18 cellular contexts compared by ENCODE assay signal in genomic region chr6:169949501-169950097, GRCh38.
A peak's percentile ranks its signal among the peaks of the same experiment; 100 is the strongest.
DNase-seq lines count a peak whose midpoint lies in the region; ATAC-seq, FAIRE-seq and TF ChIP-seq lines count a peak whose summit lies in the region.
"Had no signal": no experiment of that assay in that cellular context is flagged by ENCODE, and none has a peak within 500 bp of the region (broad histone marks: within the 10 kb centered on the region; RNA-seq: fewer than 3 reads in every experiment).

No MANE protein-coding gene starts in this region.

- H3K9ac ChIP-seq in HepG2 (ENCODE audit: insufficient read depth, low read depth, low read length), result no peak overlapping the region
- H3K9ac ChIP-seq: BLaER1 had no signal

- H3K27me3 Mint-ChIP-seq in CD14-positive monocyte (ENCODE audit: low read depth in 3 of 3), result peaks cover 2 to 13% (median 12%) of the 10 kb centered on the region in 3 donors

- H3K79me2 ChIP-seq in HepG2 (ENCODE audit: insufficient read depth, low read length) (no peaks in the 10 kb centered on the region), OCI-LY7 (ENCODE audit: insufficient read depth, low read depth, low read length) (no peaks in the 10 kb centered on the region)

- H3K4me1 ChIP-seq in HepG2 (ENCODE audit: insufficient read depth, low read length), result no peaks in the 10 kb centered on the region
- no peaks in the 10 kb centered on the region for H3K4me1 ChIP-seq in right lobe of liver
- H3K4me1 ChIP-seq in OCI-LY7 (ENCODE audit: insufficient read depth, low read length, poor library complexity, severe bottlenecking), result peaks cover 31% of the 10 kb centered on the region
- H3K4me1 ChIP-seq: BLaER1, SJSA1 had no signal

- H3K27ac Mint-ChIP-seq in CD14-positive monocyte, result no peak overlapping the region
- H3K27ac Mint-ChIP-seq: H9 had no signal

- ATAC-seq in HepG2 (no peak), right lobe of liver (no peak), HG03442 (IDR thresholded peaks at IDR 0.05; ENCODE audit: unreplicated experiment) (peak; percentile 41), HG03025 (IDR thresholded peaks at IDR 0.05; ENCODE audit: low FRiP score, unreplicated experiment) (no peak)
- ATAC-seq: PC-3 had no signal

- H3K9me2 ChIP-seq in OCI-LY7 (ENCODE audit: insufficient read depth, low read length), result no peaks in the 10 kb centered on the region

- no peak for TF ChIP-seq RAD21 in HepG2 (CRISPR knock-in tag; IDR thresholded peaks at IDR 0.05)

- no TSS peak for BruUV-seq in HepG2 (replicated peaks; lab: Mats Ljungman, UMichigan)
- BruUV-seq in OCI-LY7 (replicated peaks; lab: Mats Ljungman, UMichigan), result no TSS peak

- H2AFZ ChIP-seq in HepG2 (ENCODE audit: low read length) (no peak overlapping the region), OCI-LY7 (ENCODE audit: low read length) (peak overlapping the region; percentile 58; the same call in 1 of the 2 replicates)

- TF ChIP-seq EP300 in HepG2 (IDR thresholded peaks at IDR 0.05; ENCODE audit: low read depth in 2 of 2, low read length in 2 of 2) (no peak), HepG2 (CRISPR knock-in tag; IDR thresholded peaks at IDR 0.05; ENCODE audit: borderline replicate concordance) (no peak)

- H3K9me3 Mint-ChIP-seq in CD14-positive monocyte, result peaks cover 0 to 8% (median 2%) of the 10 kb centered on the region in 7 donors

- POLR2A ChIA-PET in HepG2 (lab: Yijun Ruan, JAX) (no interaction called here), OCI-LY7 (lab: Charles Lee) (interaction anchor here (0.7 to 2.2 kb wide), 8 partner anchors 9 to 140 kb away, joined by 3 to 10 read pairs (median 4); no protein-coding TSS in a partner anchor)

- no peak for TF ChIP-seq POLR2A in HepG2 (IDR thresholded peaks at IDR 0.05; ENCODE audit: insufficient read depth in 1 of 2, low read depth in 2 of 2, low read length in 2 of 2)
- TF ChIP-seq POLR2A in right lobe of liver (IDR thresholded peaks at IDR 0.05), result no peak

- no peak for FAIRE-seq in HepG2 (lab: Jason Lieb, UNC)
- FAIRE-seq: HTR-8/SVneo had no signal

- H3K27ac ChIP-seq in HepG2 (ENCODE audit: extremely low read length, insufficient read depth, low read length) (no peak overlapping the region), right lobe of liver (no peak overlapping the region), OCI-LY7 (ENCODE audit: low read depth, low read length, poor library complexity, severe bottlenecking) (peak overlapping the region; percentile 57)
- H3K27ac ChIP-seq: BLaER1, SJSA1 had no signal

- in situ Hi-C loops in HepG2 (cut with HindIII; ENCODE audit: extremely low pct_ligation_motif_present, low pct_unique_long_range_greater_than_20kb), result loop anchor here (10.0 kb wide), 1 partner anchor 565 kb away; no protein-coding TSS in a partner anchor

- 2% methylated on average over 6 of the region's 6 CpGs for WGBS in HepG2 (ENCODE audit: low lambda C conversion rate)
- 82% methylated on average over 6 of the region's 6 CpGs for WGBS in right lobe of liver (ENCODE audit: insufficient coverage, low coverage, low lambda C conversion rate, missing lambda C conversion rate)

- H3K36me3 ChIP-seq in HepG2 (replicated peaks in 1 of 2; ENCODE audit: control insufficient read depth in 1 of 2, insufficient read depth in 2 of 2, low read length in 2 of 2) (no peaks in the 10 kb centered on the region), right lobe of liver (no peaks in the 10 kb centered on the region), OCI-LY7 (ENCODE audit: insufficient read depth, low read length) (no peaks in the 10 kb centered on the region)
- H3K36me3 ChIP-seq: BLaER1, SJSA1 had no signal

- intact Hi-C loops in HepG2 (cut with micrococcal nuclease; ENCODE audit: unreplicated experiment) (loop anchor here (5.0 kb wide), 1 partner anchor 568 kb away; no protein-coding TSS in a partner anchor), right lobe of liver (cut with DNase I) (no loop called here), OCI-LY7 (cut with micrococcal nuclease; ENCODE audit: unreplicated experiment) (loop anchor here (1.0 to 2.0 kb wide), 2 partner anchors 10 to 81 kb away; no protein-coding TSS in a partner anchor), CD14-positive monocyte (cut with micrococcal nuclease) (loop anchor here in 1 of 2 donors (10.0 kb wide), 2 partner anchors 115 to 585 kb away; no protein-coding TSS in a partner anchor)

- peaks cover 6% of the 10 kb centered on the region for H3K4me1 Mint-ChIP-seq in CD14-positive monocyte
- H3K4me1 Mint-ChIP-seq: H9 had no signal

- no peaks in the 10 kb centered on the region for H3K27me3 ChIP-seq in HepG2 (ENCODE audit: control insufficient read depth in 1 of 2, insufficient read depth in 2 of 2, low read length in 2 of 2)
- no peaks in the 10 kb centered on the region for H3K27me3 ChIP-seq in right lobe of liver
- H3K27me3 ChIP-seq: SJSA1 had no signal

- CTCF ChIA-PET in HepG2 (lab: Yijun Ruan, JAX; ENCODE audit: low intra/inter-chr PET ratio, low total read pairs) (no interaction called here), OCI-LY7 (lab: Charles Lee; ENCODE audit: unreplicated experiment) (no interaction called here)

- no peaks in the 10 kb centered on the region for H4K20me1 ChIP-seq in HepG2 (ENCODE audit: insufficient read depth, low read length)
- no peaks in the 10 kb centered on the region for H4K20me1 ChIP-seq in OCI-LY7 (ENCODE audit: insufficient read depth, low read length)
- H4K20me1 ChIP-seq: BLaER1 had no signal

- TF ChIP-seq CTCF in HepG2 (CRISPR knock-in tag; IDR thresholded peaks at IDR 0.05) (no peak), right lobe of liver (IDR thresholded peaks at IDR 0.05) (no peak), OCI-LY7 (conservative IDR thresholded peaks at IDR 0.05; ENCODE audit: low read length) (no peak), CD14-positive monocyte (IDR thresholded peaks at IDR 0.05) (no peak)

- no peaks in the 10 kb centered on the region for H3K36me3 Mint-ChIP-seq in CD14-positive monocyte

- H3K9me3 ChIP-seq in HepG2 (ENCODE audit: low read length) (no peaks in the 10 kb centered on the region), right lobe of liver (peaks cover 0 to 4% (median 0%) of the 10 kb centered on the region in 4 donors), OCI-LY7 (ENCODE audit: low read length) (peaks cover 5% of the 10 kb centered on the region; the same call in 1 of the 2 replicates)
- H3K9me3 ChIP-seq: SJSA1 had no signal

- no peak overlapping the region for H3K4me3 Mint-ChIP-seq in CD14-positive monocyte
- H3K4me3 Mint-ChIP-seq: H9 had no signal

- H3K4me3 ChIP-seq in HepG2 (replicated peaks in 1 of 3; ENCODE audit: insufficient read depth in 1 of 3, low read depth in 2 of 3, low read length in 3 of 3), result no peak overlapping the region
- H3K4me3 ChIP-seq in right lobe of liver, result no peak overlapping the region
- H3K4me3 ChIP-seq in OCI-LY7 (ENCODE audit: low read depth, low read length, poor library complexity, severe bottlenecking), result peak overlapping the region; percentile 15
- H3K4me3 ChIP-seq: BLaER1, SJSA1 had no signal

- H3K4me2 ChIP-seq in HepG2 (ENCODE audit: low read depth, low read length) (no peak overlapping the region), OCI-LY7 (ENCODE audit: low read length) (peak overlapping the region; percentile 46)
- H3K4me2 ChIP-seq: BLaER1 had no signal

- DNase-seq in HepG2 (ENCODE audit: low spot score) (no peak), right lobe of liver (no peak), OCI-LY7 (ENCODE audit: low spot score) (peak; percentile 58), cerebellum (ENCODE audit: low spot score) (no peak), CD14-positive monocyte (ENCODE audit: low spot score) (no peak)
- DNase-seq in activated effector memory CD4-positive, alpha-beta T cell treated with anti-CD3 and anti-CD28 coated beads, Interleukin-2, amount 50 U/mL, for 16 hours, result no peak
- DNase-seq: 8988T, H9, KBM-7, NCI-H1417, NCI-H2081 treated with DMSO at 0.1 percent for 48 hours, NCI-H524, PC-3 had no signal

TF ChIP-seq in HepG2, 621 proteins besides CTCF, POLR2A, EP300 and RAD21 (continues in another document):
- TF ChIP-seq ZNF713 (CRISPR knock-in tag; IDR thresholded peaks at IDR 0.05) (no peak), ARID2 (CRISPR knock-in tag; IDR thresholded peaks at IDR 0.05; ENCODE audit: borderline replicate concordance) (no peak), RARG (CRISPR knock-in tag; IDR thresholded peaks at IDR 0.05; ENCODE audit: low read depth) (no peak), HNF1B (CRISPR knock-in tag; IDR thresholded peaks at IDR 0.05) (no peak), GABPB1 (CRISPR knock-in tag; IDR thresholded peaks at IDR 0.05) (no peak), NONO (IDR thresholded peaks at IDR 0.05) (no peak), NONO (CRISPR knock-in tag; conservative IDR thresholded peaks at IDR 0.05) (no peak), PHB2 (IDR thresholded peaks at IDR 0.05; ENCODE audit: partially characterized antibody) (no peak), ZNF709 (CRISPR knock-in tag; IDR thresholded peaks at IDR 0.05) (no peak), ATF7 (IDR thresholded peaks at IDR 0.05) (peak; percentile 59), ATF7 (CRISPR knock-in tag; IDR thresholded peaks at IDR 0.05) (no peak), CEBPB (IDR thresholded peaks at IDR 0.05; ENCODE audit: borderline replicate concordance, low read depth, low read length) (peak; percentile 54; the same call in 1 of the 2 replicates), ZNF124 (CRISPR knock-in tag; IDR thresholded peaks at IDR 0.05) (no peak), MXD4 (CRISPR knock-in tag; IDR thresholded peaks at IDR 0.05) (no peak), EED (CRISPR knock-in tag; IDR thresholded peaks at IDR 0.05) (no peak), STAT5B (CRISPR knock-in tag; IDR thresholded peaks at IDR 0.05) (no peak), IKZF1 (IDR thresholded peaks at IDR 0.05) (no peak)

Comparison
In these comparisons a context has a peak if more than half of its experiments do, and no peak if none do; other contexts are left out.
1. intact Hi-C loops: an anchor here in HepG2 (5.0 kb wide) and OCI-LY7 (1.0 to 2.0 kb wide); none called in right lobe of liver.